In genomic region chr7:71131256-71131752, GRCh38 we compare ENCODE assay signal across 10 cellular contexts. TPM values are rescaled to one million over a fixed set of nuclear protein-coding genes. Genes with fewer than 3 reads are reported as not detected.
DNase-seq lines count a peak whose midpoint lies in the region; ATAC-seq and TF ChIP-seq lines count a peak whose summit lies in the region.
"Had no signal": no experiment of that assay in that cellular context is flagged by ENCODE, and none has a peak within 500 bp of the region (broad histone marks: within the 10 kb centered on the region; RNA-seq: fewer than 3 reads in every experiment).

No MANE protein-coding gene starts in this region.

- intact Hi-C loops in CD14-positive monocyte (cut with micrococcal nuclease) = no loop called here

- H3K36me3 ChIP-seq in adipocyte (ENCODE audit: control insufficient read depth, insufficient read depth, low read length, severe bottlenecking) (no peaks in the 10 kb centered on the region), skeletal muscle tissue (ENCODE audit: control insufficient read depth in 3 of 3, insufficient read depth in 3 of 3, low read length in 3 of 3) (no peaks in the 10 kb centered on the region)

- H3K27me3 ChIP-seq in adipocyte (replicated peaks; ENCODE audit: control insufficient read depth, insufficient read depth, low read length) = peaks cover 19% of the 10 kb centered on the region
- H3K27me3 ChIP-seq in skeletal muscle tissue (ENCODE audit: control insufficient read depth in 3 of 3, insufficient read depth in 3 of 3, low read length in 3 of 3) = peaks cover 3 to 14% (median 7%) of the 10 kb centered on the region in 3 donors

- H3K9me3 ChIP-seq in adipocyte (ENCODE audit: control insufficient read depth, low read length) = no peaks in the 10 kb centered on the region
- no peaks in the 10 kb centered on the region for H3K9me3 ChIP-seq in skeletal muscle tissue (ENCODE audit: control insufficient read depth in 3 of 3, low read length in 3 of 3)

- H3K9me3 Mint-ChIP-seq in CD14-positive monocyte = peaks cover 0 to 21% (median 4%) of the 10 kb centered on the region in 7 donors
- H3K9me3 Mint-ChIP-seq: activated T-helper 17 cell treated with anti-CD3 and anti-CD28 coated beads, Interleukin-2, amount 50 U/mL, for 72 hours had no signal

- peaks cover 33 to 49% (median 38%) of the 10 kb centered on the region in 3 donors for H3K27me3 Mint-ChIP-seq in CD14-positive monocyte (ENCODE audit: low read depth in 3 of 3)

- H3K36me3 Mint-ChIP-seq in CD14-positive monocyte = no peaks in the 10 kb centered on the region

- peak; percentile 39 for ATAC-seq in HG02759 (IDR thresholded peaks at IDR 0.05; ENCODE audit: unreplicated experiment)
- ATAC-seq in HG03457 (IDR thresholded peaks at IDR 0.05; ENCODE audit: unreplicated experiment) = no peak
- ATAC-seq in HG03097 (IDR thresholded peaks at IDR 0.05; ENCODE audit: low FRiP score, unreplicated experiment) = no peak
- ATAC-seq: activated T-helper 17 cell treated with anti-CD3 and anti-CD28 coated beads, Interleukin-2, amount 50 U/mL, for 72 hours; naive thymus-derived CD8-positive, alpha-beta T cell had no signal

- H3K4me1 Mint-ChIP-seq in CD14-positive monocyte = no peaks in the 10 kb centered on the region
- H3K4me1 Mint-ChIP-seq: activated T-helper 17 cell treated with anti-CD3 and anti-CD28 coated beads, Interleukin-2, amount 50 U/mL, for 72 hours had no signal

- H3K4me3 ChIP-seq in adipocyte (ENCODE audit: low read length) = peak overlapping the region; percentile 80
- H3K4me3 ChIP-seq in skeletal muscle tissue (ENCODE audit: low read length in 3 of 3) = peak overlapping the region; percentile 51 to 73 (median 69)

- DNase-seq in adipocyte (ENCODE audit: low read depth) (no peak), iPS-NIHi11 (ENCODE audit: low spot score) (peak; percentile 85), CD14-positive monocyte (ENCODE audit: low spot score) (no peak), NCI-H128 (lab: John Stamatoyannopoulos, UW; ENCODE audit: unreplicated experiment) (no peak)
- DNase-seq: naive thymus-derived CD8-positive, alpha-beta T cell had no signal

- H3K4me1 ChIP-seq in adipocyte (ENCODE audit: control insufficient read depth, insufficient read depth, low read length) (peaks cover 3% of the 10 kb centered on the region), skeletal muscle tissue (ENCODE audit: control insufficient read depth in 3 of 3, insufficient read depth in 3 of 3, low read length in 3 of 3) (peaks cover 3 to 16% (median 8%) of the 10 kb centered on the region in 3 donors)

- no peak overlapping the region for H3K27ac Mint-ChIP-seq in CD14-positive monocyte
- H3K27ac Mint-ChIP-seq: activated T-helper 17 cell treated with anti-CD3 and anti-CD28 coated beads, Interleukin-2, amount 50 U/mL, for 72 hours; naive thymus-derived CD8-positive, alpha-beta T cell had no signal

- TF ChIP-seq CTCF in CD14-positive monocyte (IDR thresholded peaks at IDR 0.05) = no peak

- H3K27ac ChIP-seq in skeletal muscle tissue (ENCODE audit: low read depth, low read length) = no peak overlapping the region

- H3K4me3 Mint-ChIP-seq in CD14-positive monocyte = peak overlapping the region in 1 of 2 donors; percentile 73
- H3K4me3 Mint-ChIP-seq: activated T-helper 17 cell treated with anti-CD3 and anti-CD28 coated beads, Interleukin-2, amount 50 U/mL, for 72 hours had no signal

- H3K9ac ChIP-seq in adipocyte (ENCODE audit: low read length) = peak overlapping the region; percentile 58
- peak overlapping the region in 2 of 3 donors; percentile 53 to 68 for H3K9ac ChIP-seq in skeletal muscle tissue (ENCODE audit: low read depth in 1 of 3, low read length in 3 of 3)

RNA-seq across cellular contexts. Expression of gene GALNT17, which starts 0.6 kb away (rescaled TPM):
- 24.5 TPM for total RNA-seq in skeletal muscle tissue
- polyA plus RNA-seq in CD14-positive monocyte = not detected
- total RNA-seq: activated T-helper 17 cell treated with anti-CD3 and anti-CD28 coated beads, Interleukin-2, amount 50 U/mL, for 72 hours; naive thymus-derived CD8-positive, alpha-beta T cell had no signal
- polyA plus RNA-seq: naive thymus-derived CD8-positive, alpha-beta T cell had no signal
